10 cellular contexts compared by ENCODE assay signal in genomic region chr5:154059039-154059430, GRCh38. TPM values are rescaled to one million over a fixed set of nuclear protein-coding genes. Genes with fewer than 3 reads are reported as not detected.
DNase-seq lines count a peak whose midpoint lies in the region; ATAC-seq and TF ChIP-seq lines count a peak whose summit lies in the region.
"Had no signal": no experiment of that assay in that cellular context is flagged by ENCODE, and none has a peak within 500 bp of the region (broad histone marks: within the 10 kb centered on the region; RNA-seq: fewer than 3 reads in every experiment).

No MANE protein-coding gene starts in this region.

- TF ChIP-seq CTCF in mucosa of descending colon (IDR thresholded peaks at IDR 0.05) (no peak), right atrium auricular region (IDR thresholded peaks at IDR 0.05) (no peak), spleen (IDR thresholded peaks at IDR 0.05 in 8 of 11, conservative IDR thresholded peaks at IDR 0.05 in 3 of 11) (no peak), GM10266 (IDR thresholded peaks at IDR 0.05; ENCODE audit: control insufficient read depth, insufficient read depth, low read depth, missing control alignments) (no peak)

- 49 to 75% (median 54%) methylated on average over 6 of the region's 6 CpGs for WGBS in spleen, 5 donors

- H3K27me3 ChIP-seq in right atrium auricular region (no peaks in the 10 kb centered on the region), spleen (replicated peaks in 1 of 7) (no peaks in the 10 kb centered on the region)

- peak; percentile 65 for ATAC-seq in GM18873 (IDR thresholded peaks at IDR 0.05; ENCODE audit: low FRiP score, unreplicated experiment)
- peak; percentile 68 for ATAC-seq in GM21723 (IDR thresholded peaks at IDR 0.05; ENCODE audit: unreplicated experiment)
- ATAC-seq in HG03442 (IDR thresholded peaks at IDR 0.05; ENCODE audit: unreplicated experiment) = peak; percentile 48
- peak; percentile 25 for ATAC-seq in mucosa of descending colon

- no peaks in the 10 kb centered on the region for H3K9me3 ChIP-seq in mucosa of descending colon
- no peaks in the 10 kb centered on the region for H3K9me3 ChIP-seq in right atrium auricular region
- no peaks in the 10 kb centered on the region for H3K9me3 ChIP-seq in spleen

- intact Hi-C loops in mucosa of descending colon (cut with DNase I, micrococcal nuclease) = no loop called here
- intact Hi-C loops in spleen (cut with DNase I; ENCODE audit: low total_unique reads) = no loop called here

- no peak overlapping the region for H3K4me3 ChIP-seq in mucosa of descending colon
- H3K4me3 ChIP-seq in right atrium auricular region = no peak overlapping the region
- H3K4me3 ChIP-seq in spleen = no peak overlapping the region

- H3K27ac ChIP-seq in right atrium auricular region (peak overlapping the region in 1 of 2 donors; percentile 80), spleen (no peak overlapping the region)

- DNase-seq in mucosa of descending colon (no peak), right atrium auricular region (ENCODE audit: low spot score) (no peak), glomerular visceral epithelial cell (ENCODE audit: extremely low spot score) (no peak), spleen (no peak), GM10266 (ENCODE audit: extremely low spot score) (no peak)
- DNase-seq: activated CD4-positive, alpha-beta T cell treated with anti-CD3 and anti-CD28 coated beads for 4 hours; NCI-H1436 treated with DMSO at 0.1 percent for 48 hours had no signal

- TF ChIP-seq POLR2A in spleen (IDR thresholded peaks at IDR 0.05) = no peak

- H3K36me3 ChIP-seq in mucosa of descending colon (ENCODE audit: low read depth) (no peaks in the 10 kb centered on the region), right atrium auricular region (no peaks in the 10 kb centered on the region), spleen (peaks cover 0 to 32% (median 8%) of the 10 kb centered on the region in 6 donors)

- no peaks in the 10 kb centered on the region for H3K4me1 ChIP-seq in mucosa of descending colon (ENCODE audit: low read depth)
- peaks cover 0 to 23% of the 10 kb centered on the region in 2 donors for H3K4me1 ChIP-seq in right atrium auricular region
- peaks cover 0 to 24% (median 13%) of the 10 kb centered on the region in 6 donors for H3K4me1 ChIP-seq in spleen

RNA-seq across cellular contexts. Expression of gene MFAP3, which starts 20.3 kb away (rescaled TPM):
- total RNA-seq in mucosa of descending colon = 10 to 100 TPM; 28.1 to 33.4 (median 31.5) TPM
- total RNA-seq in right atrium auricular region = 10 to 100 TPM; 34.3 to 72.4 TPM
- total RNA-seq in spleen = 10 to 100 TPM; 31.3 to 64.6 (median 37.0) TPM
- 1 to 10 TPM; 1.8 to 3.8 (median 2.1) TPM for polyA plus RNA-seq in spleen

RNA-seq across cellular contexts. Expression of gene FAM114A2, which starts 20.3 kb away (rescaled TPM):
- 10 to 100 TPM; 20.1 to 40.9 (median 21.6) TPM for total RNA-seq in mucosa of descending colon
- 10 to 100 TPM; 11.1 to 18.5 TPM for total RNA-seq in right atrium auricular region
- total RNA-seq in spleen = 10 to 100 TPM; 28.3 to 37.3 (median 35.1) TPM
- 1 to 10 TPM; 6.3 to 8.5 (median 6.7) TPM for polyA plus RNA-seq in spleen
